Comparison of ENCODE assay signal across 12 cellular contexts in the genomic region with DNA sequence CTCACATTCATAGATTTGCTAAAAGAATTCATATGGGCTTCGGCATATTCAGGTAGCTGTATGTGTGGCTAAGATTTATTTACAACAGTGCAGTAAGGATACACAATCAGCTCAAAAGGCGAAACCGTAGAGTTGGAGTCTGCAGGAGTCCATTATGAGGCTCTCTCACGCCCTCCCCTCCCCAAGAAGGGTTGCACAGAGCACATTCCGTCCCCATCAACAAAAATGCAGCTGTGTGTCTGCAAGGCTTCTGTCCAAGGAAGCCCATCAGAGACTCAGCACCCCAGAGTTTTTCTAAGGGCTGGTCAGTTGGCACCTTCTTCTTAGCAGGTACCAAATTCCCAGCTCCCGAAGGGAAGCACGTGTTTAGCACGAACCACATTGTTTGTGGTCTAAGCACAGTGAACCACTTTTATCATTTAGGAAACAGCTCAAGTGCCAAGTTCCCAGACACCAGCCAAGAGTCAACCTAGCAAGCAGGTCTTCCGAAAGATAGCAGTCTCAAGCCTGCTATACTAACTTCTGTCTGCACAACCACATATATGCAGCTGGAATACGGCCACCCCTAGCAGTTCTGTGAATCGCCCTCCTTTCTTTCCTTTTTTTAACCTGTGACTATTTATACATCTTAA. TPM values are rescaled to one million over a fixed set of nuclear protein-coding genes. Genes with fewer than 3 reads are reported as not detected.
DNase-seq lines count a peak whose midpoint lies in the region; ATAC-seq, FAIRE-seq and TF ChIP-seq lines count a peak whose summit lies in the region.
"Had no signal": no experiment of that assay in that cellular context is flagged by ENCODE, and none has a peak within 500 bp of the region (broad histone marks: within the 10 kb centered on the region; RNA-seq: fewer than 3 reads in every experiment).

No MANE protein-coding gene starts in this region.

- DNase-seq in K562 (ENCODE audit: extremely low read depth in 1 of 4, low spot score in 3 of 4) = peak in 3 of 4 experiments; percentile 47 to 49 (median 47)
- peak; percentile 24 for DNase-seq in spleen
- DNase-seq in NCI-H524 treated with DMSO at 0.1 percent for 48 hours (lab: John Stamatoyannopoulos, UW) = no peak
- DNase-seq in stimulated activated CD4-positive, alpha-beta T cell treated with anti-CD3 and anti-CD28 coated beads, Interleukin-4, amount 100 ng/mL, for 4 hours = no peak
- DNase-seq: DMS153; erythroblast; naive thymus-derived CD8-positive, alpha-beta T cell; NCI-H2227 treated with DMSO at 0.1 percent for 48 hours had no signal

- H3K9me3 ChIP-seq in HUES6 (ENCODE audit: control insufficient read depth, insufficient read depth, low read depth, low read length) (peaks cover 20% of the 10 kb centered on the region), K562 (replicated peaks; ENCODE audit: control insufficient read depth, insufficient read depth, low read depth, low read length) (no peaks in the 10 kb centered on the region), iPS-20b (ENCODE audit: insufficient read depth, low read depth, low read length) (peaks cover 10% of the 10 kb centered on the region), spleen (peaks cover 0 to 11% (median 7%) of the 10 kb centered on the region in 8 donors)

- FAIRE-seq in K562 (lab: Jason Lieb, UNC) = peak; percentile 46

- no peaks in the 10 kb centered on the region for H4K20me1 ChIP-seq in K562 (replicated peaks; ENCODE audit: control insufficient read depth, insufficient read depth, low read length)

- no peaks in the 10 kb centered on the region for H3K27me3 ChIP-seq in HUES6 (ENCODE audit: control insufficient read depth, insufficient read depth, low read length)
- peaks cover 0 to 3% of the 10 kb centered on the region in 2 experiments; a peak in 2 of 5 replicates for H3K27me3 ChIP-seq in K562 (ENCODE audit: control insufficient read depth in 2 of 2, insufficient read depth in 2 of 2, low read length in 2 of 2)
- H3K27me3 ChIP-seq in iPS-20b (ENCODE audit: insufficient read depth, low read length) = no peaks in the 10 kb centered on the region
- H3K27me3 ChIP-seq in spleen (replicated peaks in 1 of 7) = no peaks in the 10 kb centered on the region

- H3K4me2 ChIP-seq in K562 (ENCODE audit: insufficient read depth, low read length) = no peak overlapping the region

- TF ChIP-seq POLR2A in K562 (conservative IDR thresholded peaks at IDR 0.05) (no peak), spleen (IDR thresholded peaks at IDR 0.05) (no peak)

- TF ChIP-seq CTCF in K562 (IDR thresholded peaks at IDR 0.05 in 2 of 3, conservative IDR thresholded peaks at IDR 0.05 in 1 of 3; ENCODE audit: insufficient read depth in 2 of 3, low read depth in 1 of 3, low read length in 3 of 3) = no peak
- TF ChIP-seq CTCF in spleen (IDR thresholded peaks at IDR 0.05 in 8 of 11, conservative IDR thresholded peaks at IDR 0.05 in 3 of 11) = no peak

- peaks cover 48% of the 10 kb centered on the region for H3K4me1 ChIP-seq in HUES6 (ENCODE audit: control insufficient read depth, insufficient read depth, low read length)
- H3K4me1 ChIP-seq in K562 (replicated peaks in 1 of 2; ENCODE audit: control insufficient read depth in 2 of 2, insufficient read depth in 2 of 2, low read length in 2 of 2) = peaks cover 24 to 45% of the 10 kb centered on the region in 2 experiments
- peaks cover 37% of the 10 kb centered on the region for H3K4me1 ChIP-seq in iPS-20b (ENCODE audit: insufficient read depth, low read length)
- peaks cover 11 to 67% (median 40%) of the 10 kb centered on the region in 6 donors for H3K4me1 ChIP-seq in spleen

- peak overlapping the region; percentile 62 for H2AFZ ChIP-seq in K562 (ENCODE audit: low read depth, low read length)

- intact Hi-C loops in K562 (cut with micrococcal nuclease) (no loop called here), spleen (cut with DNase I; ENCODE audit: low total_unique reads) (no loop called here)

- H3K36me3 ChIP-seq in HUES6 (ENCODE audit: control insufficient read depth, insufficient read depth, low read length) = no peaks in the 10 kb centered on the region
- H3K36me3 ChIP-seq in K562 (ENCODE audit: control insufficient read depth, insufficient read depth, low read length) = no peaks in the 10 kb centered on the region
- H3K36me3 ChIP-seq in iPS-20b (ENCODE audit: insufficient read depth, low read depth, low read length) = no peaks in the 10 kb centered on the region
- no peaks in the 10 kb centered on the region for H3K36me3 ChIP-seq in spleen

- H3K4me3 ChIP-seq in HUES6 (ENCODE audit: low read depth, low read length) = no peak overlapping the region
- no peak overlapping the region for H3K4me3 ChIP-seq in K562
- H3K4me3 ChIP-seq in iPS-20b (ENCODE audit: low read length) = 0 out of 2 replicates have a peak overlapping the region, but pooled peaks have one; percentile 7
- no peak overlapping the region for H3K4me3 ChIP-seq in spleen

- POLR2A ChIA-PET in K562 (lab: Yijun Ruan, JAX) = interaction anchor here (0.9 to 1.9 kb wide), 5 partner anchors 9 to 45 kb away, joined by 3 to 8 read pairs (median 3); no protein-coding TSS in a partner anchor

- CTCF ChIA-PET in K562 (lab: Yijun Ruan, JAX; ENCODE audit: low intra/inter-chr PET ratio) = no interaction called here

- no peak for TF ChIP-seq RAD21 in K562 (CRISPR knock-in tag; conservative IDR thresholded peaks at IDR 0.05 in 1 of 2, IDR thresholded peaks at IDR 0.05 in 1 of 2)

- H3K27ac ChIP-seq in HUES6 (ENCODE audit: low read depth, low read length) (peak overlapping the region; percentile 65; the same call in 1 of the 2 replicates), K562 (ENCODE audit: extremely low read depth, low read depth, low read length) (no peak overlapping the region), iPS-20b (ENCODE audit: low read length) (peak overlapping the region; percentile 20), spleen (peak overlapping the region; percentile 61 to 85 (median 82))

- no peaks in the 10 kb centered on the region for H3K9me1 ChIP-seq in K562 (ENCODE audit: control insufficient read depth, insufficient read depth, low read length)

- BruUV-seq in K562 (replicated peaks; lab: Mats Ljungman, UMichigan) = no TSS peak

- in situ Hi-C loops in K562 (cut with MboI) = no loop called here

- H3K79me2 ChIP-seq in K562 (ENCODE audit: control insufficient read depth, insufficient read depth, low read length) = no peaks in the 10 kb centered on the region

- H3K9ac ChIP-seq in HUES6 (ENCODE audit: low read length) = peak overlapping the region; percentile 55
- H3K9ac ChIP-seq in K562 (ENCODE audit: insufficient read depth in 1 of 2, low read depth in 2 of 2, low read length in 2 of 2) = no peak overlapping the region
- peak overlapping the region; percentile 33; the same call in 1 of the 2 replicates for H3K9ac ChIP-seq in iPS-20b (ENCODE audit: low read depth, low read length)

- no peak for TF ChIP-seq EP300 in K562 (IDR thresholded peaks at IDR 0.05; ENCODE audit: low read length)

- no peak for ATAC-seq in K562
- no peak for ATAC-seq in HG02970 (IDR thresholded peaks at IDR 0.05; ENCODE audit: low FRiP score, unreplicated experiment)
- no peak for ATAC-seq in HG02588 (IDR thresholded peaks at IDR 0.05; ENCODE audit: unreplicated experiment)
- ATAC-seq: naive thymus-derived CD8-positive, alpha-beta T cell had no signal

- WGBS in K562 (ENCODE audit: insufficient coverage, low coverage, missing lambda C conversion rate) = 35% methylated on average over 11 of the region's 11 CpGs
- WGBS in spleen, 5 donors = 50 to 66% (median 54%) methylated on average over 11 of the region's 11 CpGs

TF ChIP-seq in K562, 482 proteins besides CTCF, POLR2A, EP300 and RAD21 (continues in another document):
- TF ChIP-seq, protein P1, sequence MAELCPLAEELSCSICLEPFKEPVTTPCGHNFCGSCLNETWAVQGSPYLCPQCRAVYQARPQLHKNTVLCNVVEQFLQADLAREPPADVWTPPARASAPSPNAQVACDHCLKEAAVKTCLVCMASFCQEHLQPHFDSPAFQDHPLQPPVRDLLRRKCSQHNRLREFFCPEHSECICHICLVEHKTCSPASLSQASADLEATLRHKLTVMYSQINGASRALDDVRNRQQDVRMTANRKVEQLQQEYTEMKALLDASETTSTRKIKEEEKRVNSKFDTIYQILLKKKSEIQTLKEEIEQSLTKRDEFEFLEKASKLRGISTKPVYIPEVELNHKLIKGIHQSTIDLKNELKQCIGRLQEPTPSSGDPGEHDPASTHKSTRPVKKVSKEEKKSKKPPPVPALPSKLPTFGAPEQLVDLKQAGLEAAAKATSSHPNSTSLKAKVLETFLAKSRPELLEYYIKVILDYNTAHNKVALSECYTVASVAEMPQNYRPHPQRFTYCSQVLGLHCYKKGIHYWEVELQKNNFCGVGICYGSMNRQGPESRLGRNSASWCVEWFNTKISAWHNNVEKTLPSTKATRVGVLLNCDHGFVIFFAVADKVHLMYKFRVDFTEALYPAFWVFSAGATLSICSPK (IDR thresholded peaks at IDR 0.05; ENCODE audit: borderline replicate concordance) = no peak
- no peak for TF ChIP-seq ZNF165 (CRISPR knock-in tag; IDR thresholded peaks at IDR 0.05; ENCODE audit: borderline replicate concordance)
- no peak for TF ChIP-seq GATA2 (CRISPR knock-in tag; IDR thresholded peaks at IDR 0.05)
- no peak for TF ChIP-seq ZNF133 (CRISPR knock-in tag; IDR thresholded peaks at IDR 0.05)

RNA-seq across cellular contexts. Expression of gene MEAK7, which starts 28.5 kb away (rescaled TPM):
- total RNA-seq in K562 (2011; cell fraction: chromatin; rRNA removed; ENCODE audit: low replicate concordance) = 28.0 and 31.3 TPM in 2 replicates
- total RNA-seq in K562 (2011; cell fraction: nucleolus; rRNA removed) = 15.3 and 17.1 TPM in 2 replicates
- 20.8 and 27.1 TPM in 2 replicates for total RNA-seq in K562 (2011; cell fraction: nucleoplasm; rRNA removed)
- total RNA-seq in K562 (2014; rRNA removed) (6.1 and 7.8 TPM in 2 replicates), K562 (2014; rRNA removed; fragmentation: Illumina TruSeq; extraction: Trizol) (5.2 and 5.6 TPM in 2 replicates), K562 (2015; rRNA removed; fragmentation: Illumina TruSeq; extraction: Trizol) (6.5 and 6.6 TPM in 2 replicates), K562 (2021) (9.8 and 10.0 TPM in 2 replicates), spleen (10 to 100 TPM in 5 of 7 donors, 1 to 10 TPM in 2; 9.4 to 14.9 (median 11.1) TPM)
- polyA plus RNA-seq in K562 (2011; rRNA removed) (13.2 and 14.5 TPM in 2 replicates), K562 (2014; fragmentation: Illumina TruSeq; extraction: Trizol) (8.7 and 8.8 TPM in 2 replicates), K562 (2014; fragmentation: Nextera tagmentation; extraction: Ambion mirVana) (1 to 10 TPM; 1.4 to 1.8 TPM), K562 (2014; rRNA removed) (6.2 and 6.3 TPM in 2 replicates), spleen (1 to 10 TPM; 1.5 to 2.7 (median 1.5) TPM)
- polyA plus RNA-seq in K562 (2011; cell fraction: cytosol; rRNA removed) = 10.5 and 17.4 TPM in 2 replicates
- 10.3 and 11.5 TPM in 2 replicates for polyA plus RNA-seq in K562 (2011; cell fraction: nucleus; rRNA removed)
- polyA plus RNA-seq in K562 (2012) = 7.7 and 9.3 TPM in 2 replicates
- polyA minus RNA-seq in K562 (2011; rRNA and poly(A)+ RNA removed) = 14.5 and 17.2 TPM in 2 replicates
- polyA minus RNA-seq in K562 (2011; cell fraction: cytosol; rRNA and poly(A)+ RNA removed) = 9.0 and 11.2 TPM in 2 replicates
- 7.8 and 14.0 TPM in 2 replicates for polyA minus RNA-seq in K562 (2011; cell fraction: nucleus; rRNA and poly(A)+ RNA removed)

Comparison
In these comparisons a context has a peak if more than half of its experiments do, and no peak if none do; other contexts are left out.
1. H3K9ac ChIP-seq: peak in HUES6 (single experiment) and iPS-20b (single experiment); none in K562 (0 of 2).
2. DNase-seq: peak in K562 (3 of 4) and spleen (single experiment); none in NCI-H524 treated with DMSO at 0.1 percent for 48 hours (single experiment) and stimulated activated CD4-positive, alpha-beta T cell treated with anti-CD3 and anti-CD28 coated beads, Interleukin-4, amount 100 ng/mL, for 4 hours (0 of 2).